ENCODE assay signal across 8 cellular contexts in genomic region chr19:38049105-38049649, GRCh38.
DNase-seq lines count a peak whose midpoint lies in the region; ATAC-seq and TF ChIP-seq lines count a peak whose summit lies in the region.

No MANE protein-coding gene starts in this region.

- H3K9me2 ChIP-seq in SK-N-SH, result no peaks in the 10 kb centered on the region

- WGBS in SK-N-SH (ENCODE audit: low lambda C conversion rate), result 94% methylated on average over 10 of the region's 10 CpGs

- peaks cover 51% of the 10 kb centered on the region for H3K79me2 ChIP-seq in SK-N-SH (ENCODE audit: insufficient read depth)

- intact Hi-C loops in A673 (cut with micrococcal nuclease; ENCODE audit: unreplicated experiment), result no loop called here

- H3K36me3 ChIP-seq in SK-N-SH (replicated peaks in 1 of 2; ENCODE audit: control insufficient read depth in 1 of 2, insufficient read depth in 2 of 2, low read length in 1 of 2), result no peaks in the 10 kb centered on the region
- H3K36me3 ChIP-seq in A673 (ENCODE audit: insufficient read depth, low read length, poor library complexity, severe bottlenecking), result no peaks in the 10 kb centered on the region

- no peaks in the 10 kb centered on the region for H3F3A ChIP-seq in SK-N-SH (replicated peaks; ENCODE audit: insufficient read depth)

- CTCF ChIA-PET in SK-N-SH (lab: Yijun Ruan, JAX) (interaction anchor here (0.6 kb wide), 1 partner anchor 147 kb away, joined by 3 read pairs; no protein-coding TSS in a partner anchor), A673 (lab: Charles Lee) (no interaction called here)

- ATAC-seq in GM18517 (IDR thresholded peaks at IDR 0.05; ENCODE audit: unreplicated experiment) (peak; percentile 60), HG02840 (IDR thresholded peaks at IDR 0.05; ENCODE audit: low FRiP score, unreplicated experiment) (peak; percentile 54)

- TF ChIP-seq CTCF in SK-N-SH (IDR thresholded peaks at IDR 0.05) (no peak), A673 (conservative IDR thresholded peaks at IDR 0.05; ENCODE audit: low read depth, low read length) (no peak)

- no peak for TF ChIP-seq EP300 in SK-N-SH (IDR thresholded peaks at IDR 0.05; ENCODE audit: borderline replicate concordance in 1 of 2, low read depth in 1 of 2, low read length in 1 of 2)

- no peaks in the 10 kb centered on the region for H3K27me3 ChIP-seq in SK-N-SH (ENCODE audit: insufficient read depth)
- H3K27me3 ChIP-seq in A673 (replicated peaks; ENCODE audit: insufficient read depth, low read depth, low read length, poor library complexity), result no peaks in the 10 kb centered on the region

- H3K4me2 ChIP-seq in SK-N-SH, result no peak overlapping the region

- POLR2A ChIA-PET in SK-N-SH (lab: Yijun Ruan, JAX) (no interaction called here), A673 (lab: Charles Lee; ENCODE audit: low non-redundant PET) (interaction anchor here (0.6 kb wide), 1 partner anchor 9 kb away, joined by 13 read pairs; no protein-coding TSS in a partner anchor)

- H3K4me3 ChIP-seq in SK-N-SH (ENCODE audit: low read depth in 2 of 2, low read length in 1 of 2), result no peak overlapping the region
- H3K4me3 ChIP-seq in A673 (ENCODE audit: low read depth, low read length, poor library complexity, severe bottlenecking), result no peak overlapping the region

- BruUV-seq in A673 (replicated peaks; lab: Mats Ljungman, UMichigan), result no TSS peak

- TF ChIP-seq RAD21 in SK-N-SH (IDR thresholded peaks at IDR 0.05; ENCODE audit: low read length), result no peak

- no peaks in the 10 kb centered on the region for H3K4me1 ChIP-seq in SK-N-SH (ENCODE audit: control insufficient read depth in 1 of 2, insufficient read depth in 2 of 2, low read depth in 1 of 2, low read length in 1 of 2)
- peaks cover 9% of the 10 kb centered on the region for H3K4me1 ChIP-seq in A673 (ENCODE audit: insufficient read depth, low read length, poor library complexity, severe bottlenecking)

- H3K9ac ChIP-seq in SK-N-SH, result no peak overlapping the region

- H4K20me1 ChIP-seq in SK-N-SH (ENCODE audit: insufficient read depth), result no peaks in the 10 kb centered on the region

- H3K9me3 ChIP-seq in SK-N-SH, result no peaks in the 10 kb centered on the region
- no peaks in the 10 kb centered on the region for H3K9me3 ChIP-seq in A673 (ENCODE audit: low read depth, low read length, poor library complexity, severe bottlenecking)

- DNase-seq in RPMI7951 (ENCODE audit: low read depth) (peak; percentile 90), SK-N-SH (no peak), NCI-H1105 (lab: John Stamatoyannopoulos, UW) (no peak), A673 (ENCODE audit: low spot score) (no peak)
- peak; percentile 57 for DNase-seq in activated naive CD4-positive, alpha-beta T cell treated with anti-CD3 and anti-CD28 coated beads, Interleukin-2, amount 50 U/mL, for 16 hours
- DNase-seq in stimulated activated CD4-positive, alpha-beta T cell treated with anti-CD3 and anti-CD28 coated beads, Interleukin-2, amount 100 ng/mL, for 4 hours (ENCODE audit: low read depth), result peak; percentile 47

- H3K27ac ChIP-seq in SK-N-SH (ENCODE audit: low read depth in 2 of 2, low read length in 1 of 2) (no peak overlapping the region), A673 (ENCODE audit: low read depth, low read length, poor library complexity, severe bottlenecking) (no peak overlapping the region)

- no peak overlapping the region for H2AFZ ChIP-seq in SK-N-SH (ENCODE audit: low read depth)

TF ChIP-seq in SK-N-SH, 30 proteins besides CTCF, POLR2A, EP300 and RAD21:
- TF ChIP-seq CHD2 (IDR thresholded peaks at IDR 0.05; ENCODE audit: low read length, partially characterized antibody), result no peak
- no peak for TF ChIP-seq MXI1 (IDR thresholded peaks at IDR 0.05; ENCODE audit: low read depth, low read length)
- TF ChIP-seq NFIC (IDR thresholded peaks at IDR 0.05; ENCODE audit: borderline replicate concordance), result no peak
- TF ChIP-seq JUND (IDR thresholded peaks at IDR 0.05), result no peak
- no peak for TF ChIP-seq RFX5 (IDR thresholded peaks at IDR 0.05; ENCODE audit: low read length)
- no peak for TF ChIP-seq SMC3 (IDR thresholded peaks at IDR 0.05; ENCODE audit: low read depth, low read length)
- no peak for TF ChIP-seq REST (IDR thresholded peaks at IDR 0.05; ENCODE audit: low read depth, low read length)
- no peak for TF ChIP-seq FOXM1 (IDR thresholded peaks at IDR 0.05; ENCODE audit: low read depth)
- TF ChIP-seq TAF1 (IDR thresholded peaks at IDR 0.05; ENCODE audit: borderline replicate concordance, low read depth, low read length), result no peak
- TF ChIP-seq USF1 (IDR thresholded peaks at IDR 0.05; ENCODE audit: borderline replicate concordance, low read depth), result no peak
- TF ChIP-seq EZH2phosphoT487 (IDR thresholded peaks at IDR 0.05; ENCODE audit: borderline replicate concordance, low read depth), result no peak
- TF ChIP-seq SIN3A (IDR thresholded peaks at IDR 0.05; ENCODE audit: borderline replicate concordance, low read depth, low read length), result no peak
- no peak for TF ChIP-seq MEF2A (IDR thresholded peaks at IDR 0.05; ENCODE audit: borderline replicate concordance, low read depth)
- TF ChIP-seq FOXJ3 (CRISPR knock-in tag; IDR thresholded peaks at IDR 0.05), result no peak
- TF ChIP-seq TCF12 (IDR thresholded peaks at IDR 0.05), result no peak
- no peak for TF ChIP-seq POLR2AphosphoS5 (IDR thresholded peaks at IDR 0.05; ENCODE audit: low read depth, low read length)

Comparison
In these comparisons a context has a peak if more than half of its experiments do, and no peak if none do; other contexts are left out.
1. DNase-seq: peak in RPMI7951 (single experiment), activated naive CD4-positive, alpha-beta T cell treated with anti-CD3 and anti-CD28 coated beads, Interleukin-2, amount 50 U/mL, for 16 hours (single experiment) and stimulated activated CD4-positive, alpha-beta T cell treated with anti-CD3 and anti-CD28 coated beads, Interleukin-2, amount 100 ng/mL, for 4 hours (single experiment); none in SK-N-SH (single experiment), NCI-H1105 (single experiment) and A673 (single experiment).